11 cellular contexts compared by ENCODE assay signal in genomic region chr11:95242202-95242989, GRCh38. TPM values are rescaled to one million over a fixed set of nuclear protein-coding genes. Genes with fewer than 3 reads are reported as not detected.
DNase-seq lines count a peak whose midpoint lies in the region; ATAC-seq and TF ChIP-seq lines count a peak whose summit lies in the region.
"Had no signal": no experiment of that assay in that cellular context is flagged by ENCODE, and none has a peak within 500 bp of the region (broad histone marks: within the 10 kb centered on the region; RNA-seq: fewer than 3 reads in every experiment).

No MANE protein-coding gene starts in this region.

- no peak overlapping the region for H3K14ac ChIP-seq in neuronal stem cell (ENCODE audit: low read length)

- POLR2A ChIA-PET in activated CD4-positive, alpha-beta T cell treated with anti-CD3 and anti-CD28 coated beads, Interleukin-2, amount 10 ng/mL, durations not matched to agents 7 days and 5 days (lab: Charles Lee), result no interaction called here

- H3K27ac ChIP-seq in neuronal stem cell (replicated peaks; ENCODE audit: low read length) (no peak overlapping the region), testis (peak overlapping the region in 1 of 2 donors; percentile 56)

- peak; percentile 17 to 62 for DNase-seq in NOMO-1 (lab: John Stamatoyannopoulos, UW; ENCODE audit: unreplicated experiment in 2 of 2)
- DNase-seq in neuronal stem cell (ENCODE audit: low spot score), result no peak
- DNase-seq in activated CD4-positive, alpha-beta T cell treated with anti-CD3 and anti-CD28 coated beads, Interleukin-2, amount 10 ng/mL, durations not matched to agents 7 days and 5 days, result no peak
- no peak for DNase-seq in testis
- DNase-seq in NAMALWA (ENCODE audit: low spot score), result no peak
- DNase-seq in NCI-H446 (lab: John Stamatoyannopoulos, UW), result no peak
- DNase-seq: activated CD4-positive, alpha-beta T cell treated with anti-CD3 and anti-CD28 coated beads, Interleukin-2, amount 50 U/mL, for 1 hour; DMS79 treated with DMSO at 0.1 percent for 48 hours; NCI-H748 treated with DMSO at 0.1 percent for 48 hours had no signal

- H2BK12ac ChIP-seq in neuronal stem cell (ENCODE audit: low read length), result no peak overlapping the region

- no peak overlapping the region for H3K4me3 ChIP-seq in neuronal stem cell (ENCODE audit: low read length in 2 of 2)
- no peak overlapping the region for H3K4me3 ChIP-seq in testis

- H3K27me3 ChIP-seq in neuronal stem cell (ENCODE audit: control insufficient read depth in 3 of 3, insufficient read depth in 3 of 3, low read depth in 1 of 3, low read length in 3 of 3), result no peaks in the 10 kb centered on the region
- H3K27me3 ChIP-seq in testis, result no peaks in the 10 kb centered on the region

- H2AFZ ChIP-seq in neuronal stem cell (ENCODE audit: low read length), result peak overlapping the region; percentile 39

- no peak overlapping the region for H3K4me3 Mint-ChIP-seq in activated CD4-positive, alpha-beta T cell treated with anti-CD3 and anti-CD28 coated beads, Interleukin-2, amount 10 ng/mL, durations not matched to agents 7 days and 5 days

- H3K27ac Mint-ChIP-seq in activated CD4-positive, alpha-beta T cell treated with anti-CD3 and anti-CD28 coated beads, Interleukin-2, amount 10 ng/mL, durations not matched to agents 7 days and 5 days, result no peak overlapping the region

- no peaks in the 10 kb centered on the region for H3K36me3 ChIP-seq in neuronal stem cell (replicated peaks in 1 of 2; ENCODE audit: control insufficient read depth in 2 of 2, insufficient read depth in 2 of 2, low read length in 2 of 2)
- no peaks in the 10 kb centered on the region for H3K36me3 ChIP-seq in testis (ENCODE audit: low read depth, missing control alignments)

- no peak overlapping the region for H3K18ac ChIP-seq in neuronal stem cell (ENCODE audit: low read length)

- TF ChIP-seq POLR2A in testis (IDR thresholded peaks at IDR 0.05), result no peak

- no CpG with 5 or more reads among the region's 7 CpGs for WGBS in neuronal stem cell (ENCODE audit: extremely low coverage in 2 of 2, insufficient read length in 2 of 2, insufficient replicate concordance in 1 of 2), 2 donors
- 53 to 57% methylated on average over 7 of the region's 7 CpGs for WGBS in testis, 2 donors

- no peak overlapping the region for H3K23ac ChIP-seq in neuronal stem cell (ENCODE audit: low read depth, low read length, poor library complexity)

- intact Hi-C loops in testis (cut with DNase I; ENCODE audit: low total_unique reads), result no loop called here

- no peaks in the 10 kb centered on the region for H3K36me3 Mint-ChIP-seq in activated CD4-positive, alpha-beta T cell treated with anti-CD3 and anti-CD28 coated beads, Interleukin-2, amount 10 ng/mL, durations not matched to agents 7 days and 5 days (ENCODE audit: low read depth)

- no peak overlapping the region for H3K4me2 ChIP-seq in neuronal stem cell (ENCODE audit: insufficient read depth, low read length, poor library complexity, severe bottlenecking)

- no peak overlapping the region for H3K9ac ChIP-seq in neuronal stem cell (ENCODE audit: low read depth, low read length, poor library complexity)

- ATAC-seq in GM19023 (IDR thresholded peaks at IDR 0.05; ENCODE audit: unreplicated experiment) (peak; percentile 66), HG02642 (IDR thresholded peaks at IDR 0.05; ENCODE audit: poor library complexity, unreplicated experiment) (peak; percentile 72)

- no peak overlapping the region for H2BK15ac ChIP-seq in neuronal stem cell (ENCODE audit: low read length)

- peaks cover 2% of the 10 kb centered on the region for H3K9me3 Mint-ChIP-seq in activated CD4-positive, alpha-beta T cell treated with anti-CD3 and anti-CD28 coated beads, Interleukin-2, amount 10 ng/mL, durations not matched to agents 7 days and 5 days

- H3K27me3 Mint-ChIP-seq in activated CD4-positive, alpha-beta T cell treated with anti-CD3 and anti-CD28 coated beads, Interleukin-2, amount 10 ng/mL, durations not matched to agents 7 days and 5 days, result no peaks in the 10 kb centered on the region

- H4K91ac ChIP-seq in neuronal stem cell (ENCODE audit: low read depth, low read length, poor library complexity), result no peak overlapping the region

- TF ChIP-seq CTCF in testis (IDR thresholded peaks at IDR 0.05), result no peak

- no peak overlapping the region for H2BK120ac ChIP-seq in neuronal stem cell (ENCODE audit: low read depth, low read length)

- no peak overlapping the region for H3K4ac ChIP-seq in neuronal stem cell (ENCODE audit: low read length)

- no peak overlapping the region for H2BK5ac ChIP-seq in neuronal stem cell (ENCODE audit: low read length)

- CTCF ChIA-PET in activated CD4-positive, alpha-beta T cell treated with anti-CD3 and anti-CD28 coated beads, Interleukin-2, amount 10 ng/mL, durations not matched to agents 7 days and 5 days (lab: Charles Lee), result interaction anchor here (1.3 to 2.6 kb wide), 3 partner anchors 10 to 463 kb away, joined by 4 to 8 read pairs (median 6); partner anchors contain the start of gene SESN3

- H3K4me1 Mint-ChIP-seq in activated CD4-positive, alpha-beta T cell treated with anti-CD3 and anti-CD28 coated beads, Interleukin-2, amount 10 ng/mL, durations not matched to agents 7 days and 5 days, result peaks cover 2% of the 10 kb centered on the region

- H2AK5ac ChIP-seq in neuronal stem cell (ENCODE audit: low read depth, low read length), result no peak overlapping the region

- H4K8ac ChIP-seq in neuronal stem cell (ENCODE audit: low read depth, low read length), result no peak overlapping the region

- H3K9me3 ChIP-seq in neuronal stem cell (replicated peaks in 1 of 2; ENCODE audit: control insufficient read depth in 2 of 2, insufficient read depth in 1 of 2, low read depth in 1 of 2, low read length in 2 of 2) (peaks cover 0 to 2% of the 10 kb centered on the region in 2 donors), testis (no peaks in the 10 kb centered on the region)

- H3K4me1 ChIP-seq in neuronal stem cell (ENCODE audit: control insufficient read depth in 2 of 2, insufficient read depth in 1 of 2, low read depth in 1 of 2, low read length in 2 of 2) (peaks cover 4 to 8% of the 10 kb centered on the region in 2 donors), testis (peaks cover 6% of the 10 kb centered on the region)

- no peaks in the 10 kb centered on the region for H3K79me1 ChIP-seq in neuronal stem cell (ENCODE audit: low read depth, low read length)

RNA-seq across cellular contexts. Expression of gene SESN3, which starts 11.4 kb away (rescaled TPM):
- 56.5 TPM for polyA plus RNA-seq in neuronal stem cell (2013, experiment 1 of 2)
- polyA plus RNA-seq in neuronal stem cell (2013, experiment 2 of 2), result 58.6 TPM
- 10 to 100 TPM; 47.6 to 50.6 TPM for total RNA-seq in activated CD4-positive, alpha-beta T cell treated with anti-CD3 and anti-CD28 coated beads, Interleukin-2, amount 10 ng/mL, durations not matched to agents 7 days and 5 days
- total RNA-seq in testis, result 10 to 100 TPM; 27.5 to 66.9 TPM
- 106 TPM for polyA plus RNA-seq in testis (ENCODE audit: insufficient read depth, low read depth, low replicate concordance)

Comparison
In these comparisons a context has a peak if more than half of its experiments do, and no peak if none do; other contexts are left out.
1. DNase-seq: peak in NOMO-1 (2 of 2); none in neuronal stem cell (single experiment), activated CD4-positive, alpha-beta T cell treated with anti-CD3 and anti-CD28 coated beads, Interleukin-2, amount 10 ng/mL, durations not matched to agents 7 days and 5 days (single experiment), testis (single experiment), NAMALWA (single experiment) and NCI-H446 (0 of 2).